In the genomic region with DNA sequence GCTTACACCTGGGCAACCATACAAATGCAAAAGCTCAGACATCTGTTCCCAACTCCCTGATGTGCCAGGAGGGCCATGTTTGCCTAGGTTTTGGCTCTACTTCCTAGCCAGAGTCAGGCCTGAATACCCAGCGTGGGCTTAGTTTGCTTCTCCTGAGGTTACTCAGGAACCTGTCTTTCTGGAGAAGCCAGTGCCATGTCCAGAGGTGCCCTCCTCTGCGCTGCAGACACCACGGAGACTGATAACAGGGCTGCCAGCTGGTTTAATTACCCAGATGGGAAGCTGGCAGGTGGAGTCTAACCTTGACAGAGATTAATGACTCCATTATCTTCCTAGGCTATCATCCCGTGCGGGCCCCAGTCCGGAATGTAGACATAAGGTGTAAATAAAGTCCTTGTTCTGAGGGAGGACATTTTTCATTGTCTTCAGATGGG, we compare ENCODE assay signal across 14 cellular contexts. TPM values are rescaled to one million over a fixed set of nuclear protein-coding genes. Genes with fewer than 3 reads are reported as not detected.
DNase-seq lines count a peak whose midpoint lies in the region; ATAC-seq and TF ChIP-seq lines count a peak whose summit lies in the region.
"Had no signal": no experiment of that assay in that cellular context is flagged by ENCODE, and none has a peak within 500 bp of the region (broad histone marks: within the 10 kb centered on the region; RNA-seq: fewer than 3 reads in every experiment).

No MANE protein-coding gene starts in this region.

- H3K4me3 Mint-ChIP-seq in Caco-2 (ENCODE audit: unreplicated experiment) = peak overlapping the region; percentile 7
- H3K4me3 Mint-ChIP-seq in activated CD8-positive, alpha-beta T cell treated with anti-CD3 and anti-CD28 coated beads for 36 hours = no peak overlapping the region
- H3K4me3 Mint-ChIP-seq: naive thymus-derived CD4-positive, alpha-beta T cell had no signal

- TF ChIP-seq EP300 in tibial nerve (IDR thresholded peaks at IDR 0.05) = no peak

- H3K9me3 ChIP-seq in Caco-2 (no peaks in the 10 kb centered on the region), tibial nerve (peaks cover 0 to 4% (median 0%) of the 10 kb centered on the region in 4 donors)
- H3K9me3 ChIP-seq: suprapubic skin had no signal

- H3K36me3 ChIP-seq in Caco-2 (ENCODE audit: control insufficient read depth, insufficient read depth, low read length) (no peaks in the 10 kb centered on the region), tibial nerve (no peaks in the 10 kb centered on the region)
- H3K36me3 ChIP-seq: suprapubic skin had no signal

- H3K4me1 ChIP-seq in Caco-2 (peaks cover 15% of the 10 kb centered on the region), tibial nerve (no peaks in the 10 kb centered on the region)

- BruUV-seq in Caco-2 (replicated peaks; lab: Mats Ljungman, UMichigan) = no TSS peak

- CTCF ChIA-PET in Caco-2 (lab: Charles Lee) = interaction anchor here (0.6 to 1.9 kb wide), 3 partner anchors 14 to 17 kb away, joined by 3 to 12 read pairs (median 4); no protein-coding TSS in a partner anchor
- CTCF ChIA-PET in activated CD8-positive, alpha-beta T cell treated with anti-CD3 and anti-CD28 coated beads for 36 hours (lab: Charles Lee) = no interaction called here

- no peaks in the 10 kb centered on the region for H3K36me3 Mint-ChIP-seq in Caco-2 (ENCODE audit: insufficient read depth, unreplicated experiment)
- H3K36me3 Mint-ChIP-seq in activated CD8-positive, alpha-beta T cell treated with anti-CD3 and anti-CD28 coated beads for 36 hours (ENCODE audit: low read depth) = peaks cover 9% of the 10 kb centered on the region

- intact Hi-C loops in Caco-2 (cut with micrococcal nuclease; ENCODE audit: unreplicated experiment) = no loop called here
- intact Hi-C loops in activated CD8-positive, alpha-beta T cell treated with anti-CD3 and anti-CD28 coated beads for 36 hours (cut with micrococcal nuclease) = no loop called here

- no peaks in the 10 kb centered on the region for H3K27me3 Mint-ChIP-seq in Caco-2 (ENCODE audit: insufficient read depth, unreplicated experiment)
- H3K27me3 Mint-ChIP-seq in activated CD8-positive, alpha-beta T cell treated with anti-CD3 and anti-CD28 coated beads for 36 hours = peaks cover 1% of the 10 kb centered on the region

- H3K4me1 Mint-ChIP-seq in Caco-2 (ENCODE audit: low read depth, unreplicated experiment) = peaks cover 17% of the 10 kb centered on the region
- H3K4me1 Mint-ChIP-seq in activated CD8-positive, alpha-beta T cell treated with anti-CD3 and anti-CD28 coated beads for 36 hours (ENCODE audit: low read depth) = peaks cover 31% of the 10 kb centered on the region

- peak; percentile 75 for ATAC-seq in esophagus mucosa
- no peak for ATAC-seq in activated CD8-positive, alpha-beta T cell treated with anti-CD3 and anti-CD28 coated beads for 36 hours
- ATAC-seq: left ventricle myocardium superior; naive thymus-derived CD4-positive, alpha-beta T cell had no signal

- no peak for TF ChIP-seq CTCF in Caco-2 (IDR thresholded peaks at IDR 0.05; ENCODE audit: insufficient read depth in 1 of 2, low read depth in 1 of 2, low read length in 1 of 2, severe bottlenecking in 1 of 2, unreplicated experiment in 1 of 2)
- no peak for TF ChIP-seq CTCF in tibial nerve (IDR thresholded peaks at IDR 0.05)
- TF ChIP-seq CTCF in activated CD8-positive, alpha-beta T cell treated with anti-CD3 and anti-CD28 coated beads for 36 hours (IDR thresholded peaks at IDR 0.05) = no peak

- H3K9me3 Mint-ChIP-seq in Caco-2 (ENCODE audit: unreplicated experiment) = no peaks in the 10 kb centered on the region
- H3K9me3 Mint-ChIP-seq in activated CD8-positive, alpha-beta T cell treated with anti-CD3 and anti-CD28 coated beads for 36 hours = peaks cover 11% of the 10 kb centered on the region

- DNase-seq in Caco-2 (peak; percentile 71 to 85), NCI-H146 treated with DMSO at 0.1 percent for 48 hours (lab: John Stamatoyannopoulos, UW; ENCODE audit: unreplicated experiment) (peak; percentile 92), NCI-H526 (lab: John Stamatoyannopoulos, UW) (peak; percentile 80 to 86), tibial nerve (ENCODE audit: low spot score in 2 of 2) (no peak), activated gamma-delta T cell (lab: John Stamatoyannopoulos, UW) (no peak), NCI-H2107 treated with DMSO at 0.1 percent for 48 hours (lab: John Stamatoyannopoulos, UW; ENCODE audit: unreplicated experiment) (no peak)
- DNase-seq in activated CD8-positive, alpha-beta T cell treated with anti-CD3 and anti-CD28 coated beads for 36 hours = no peak
- DNase-seq: activated naive CD4-positive, alpha-beta T cell treated with Interleukin-2 at 50 U/mL for 16 hours; dorsolateral prefrontal cortex; left ventricle myocardium superior; naive thymus-derived CD4-positive, alpha-beta T cell; stimulated activated CD4-positive, alpha-beta T cell treated with anti-CD3 and anti-CD28 coated beads, Interleukin-15, amount 100 ng/mL, for 24 hours had no signal

- H3K27ac ChIP-seq in tibial nerve = no peak overlapping the region
- H3K27ac ChIP-seq: dorsolateral prefrontal cortex, suprapubic skin had no signal

- 66 to 68% methylated on average over 6 of the region's 6 CpGs for WGBS in tibial nerve, 2 donors

- POLR2A ChIA-PET in Caco-2 (lab: Charles Lee) = no interaction called here
- POLR2A ChIA-PET in activated CD8-positive, alpha-beta T cell treated with anti-CD3 and anti-CD28 coated beads for 36 hours (lab: Charles Lee) = interaction anchor here (0.6 to 1.6 kb wide), 2 partner anchors 20 to 371 kb away, joined by 3 to 10 read pairs; no protein-coding TSS in a partner anchor

- H3K27ac Mint-ChIP-seq in Caco-2 (ENCODE audit: unreplicated experiment) = no peak overlapping the region
- no peak overlapping the region for H3K27ac Mint-ChIP-seq in activated CD8-positive, alpha-beta T cell treated with anti-CD3 and anti-CD28 coated beads for 36 hours
- H3K27ac Mint-ChIP-seq: naive thymus-derived CD4-positive, alpha-beta T cell had no signal

- H3K4me3 ChIP-seq in Caco-2 (ENCODE audit: low read depth, low read length) (no peak overlapping the region), tibial nerve (no peak overlapping the region)
- H3K4me3 ChIP-seq: dorsolateral prefrontal cortex, suprapubic skin had no signal

- H3K27me3 ChIP-seq in Caco-2 (replicated peaks; ENCODE audit: control insufficient read depth, insufficient read depth, low read length) (no peaks in the 10 kb centered on the region), tibial nerve (no peaks in the 10 kb centered on the region)
- H3K27me3 ChIP-seq: dorsolateral prefrontal cortex, suprapubic skin had no signal

- TF ChIP-seq POLR2A in tibial nerve (IDR thresholded peaks at IDR 0.05) = no peak

RNA-seq across cellular contexts. Expression of a gene that starts 29.1 kb away (rescaled TPM):
- total RNA-seq in Caco-2 (2022) (34.0 and 34.7 TPM in 2 replicates), esophagus mucosa (10.7 TPM), tibial nerve (10 to 100 TPM; 35.0 to 45.2 (median 39.1) TPM)
- 10 to 100 TPM; 27.4 to 27.7 TPM for total RNA-seq in activated CD8-positive, alpha-beta T cell treated with anti-CD3 and anti-CD28 coated beads for 36 hours

Comparison
In these comparisons a context has a peak if more than half of its experiments do, and no peak if none do; other contexts are left out.
1. DNase-seq: peak in Caco-2 (2 of 2), NCI-H146 treated with DMSO at 0.1 percent for 48 hours (single experiment) and NCI-H526 (2 of 2); none in tibial nerve (0 of 2), activated CD8-positive, alpha-beta T cell treated with anti-CD3 and anti-CD28 coated beads for 36 hours (single experiment), activated gamma-delta T cell (single experiment) and NCI-H2107 treated with DMSO at 0.1 percent for 48 hours (single experiment).